16 cellular contexts compared by ENCODE assay signal in genomic region chr11:88431675-88432341, GRCh38.
DNase-seq lines count a peak whose midpoint lies in the region; ATAC-seq and TF ChIP-seq lines count a peak whose summit lies in the region.
"Had no signal": no experiment of that assay in that cellular context is flagged by ENCODE, and none has a peak within 500 bp of the region (broad histone marks: within the 10 kb centered on the region; RNA-seq: fewer than 3 reads in every experiment).

No MANE protein-coding gene starts in this region.

- TF ChIP-seq CTCF in H9 (conservative IDR thresholded peaks at IDR 0.05) (no peak), RWPE1 (conservative IDR thresholded peaks at IDR 0.05; ENCODE audit: low read depth) (no peak), hepatocyte (IDR thresholded peaks at IDR 0.05; ENCODE audit: poor library complexity) (no peak)

- 0 out of 2 replicates have a peak, but pooled peaks cover 4% of the 10 kb centered on the region for H3K4me1 ChIP-seq in H9 (ENCODE audit: insufficient read depth, low read length)
- no peaks in the 10 kb centered on the region for H3K4me1 ChIP-seq in hepatocyte (ENCODE audit: insufficient read depth)

- no peaks in the 10 kb centered on the region for H3K36me3 ChIP-seq in hepatocyte (replicated peaks; ENCODE audit: insufficient read depth, low read depth)
- H3K36me3 ChIP-seq: BLaER1 had no signal

- peaks cover 24 to 29% of the 10 kb centered on the region in 2 experiments for H3K4me1 Mint-ChIP-seq in H9

- no peak overlapping the region for H4K91ac ChIP-seq in H9 (ENCODE audit: insufficient read length, low read depth, low read length)

- no peak overlapping the region for H2BK20ac ChIP-seq in H9 (ENCODE audit: low read depth, low read length, poor library complexity, severe bottlenecking)

- H3K4me2 ChIP-seq in H9 (ENCODE audit: insufficient read depth, insufficient read length, low read length) (no peak overlapping the region), hepatocyte (no peak overlapping the region)
- H3K4me2 ChIP-seq: BLaER1 had no signal

- no peaks in the 10 kb centered on the region for H3K27me3 Mint-ChIP-seq in H9 (ENCODE audit: low read depth)

- POLR2A ChIA-PET in RWPE1 (lab: Yijun Ruan, JAX; ENCODE audit: low non-redundant PET), result no interaction called here

- no peak overlapping the region for H3K4me3 ChIP-seq in hepatocyte
- H3K4me3 ChIP-seq: BLaER1, GM23248 had no signal

- no peak overlapping the region for H2BK5ac ChIP-seq in H9 (ENCODE audit: insufficient read length, low read length)

- H3K36me3 Mint-ChIP-seq in H9 (ENCODE audit: insufficient read depth in 1 of 3, low read depth in 3 of 3), result peaks cover 0 to 11% (median 6%) of the 10 kb centered on the region in 3 experiments; a peak in 4 of 7 replicates
- H3K36me3 Mint-ChIP-seq: CD8-positive, alpha-beta T cell had no signal

- no peaks in the 10 kb centered on the region for H3K23me2 ChIP-seq in H9 (ENCODE audit: insufficient read length, low read depth, low read length, poor library complexity, severe bottlenecking)

- no peak overlapping the region for H3K27ac ChIP-seq in H9 (ENCODE audit: insufficient read length, low read depth, low read length)
- H3K27ac ChIP-seq in RWPE1, result 0 out of 2 replicates have a peak overlapping the region, but pooled peaks have one; percentile 16
- no peak overlapping the region for H3K27ac ChIP-seq in hepatocyte
- H3K27ac ChIP-seq: BLaER1, GM23248 had no signal

- H2AK5ac ChIP-seq in H9 (ENCODE audit: insufficient read length, low read length), result no peak overlapping the region

- no CpG with 5 or more reads among the region's 9 CpGs for WGBS in H9 (ENCODE audit: extremely low coverage, insufficient read length, low lambda C conversion rate)
- WGBS in hepatocyte (ENCODE audit: low lambda C conversion rate, missing lambda C conversion rate), result 76% methylated on average over 7 of the region's 9 CpGs

- H3T11ph ChIP-seq in H9 (ENCODE audit: low read length), result no peak overlapping the region

- H2AFZ ChIP-seq in H9 (ENCODE audit: low read length) (no peak overlapping the region), hepatocyte (no peak overlapping the region)
- H2AFZ ChIP-seq: GM23248 had no signal

- no peaks in the 10 kb centered on the region for H4K20me1 ChIP-seq in H9 (ENCODE audit: control insufficient read depth, insufficient read depth, insufficient read length)
- H4K20me1 ChIP-seq in hepatocyte (ENCODE audit: insufficient read depth, poor library complexity, severe bottlenecking), result no peaks in the 10 kb centered on the region
- H4K20me1 ChIP-seq: BLaER1 had no signal

- intact Hi-C loops in sciatic nerve (cut with DNase I), result no loop called here

- H2BK15ac ChIP-seq in H9 (ENCODE audit: low read depth, low read length), result no peak overlapping the region

- H4K5ac ChIP-seq in H9 (ENCODE audit: insufficient read length, low read depth, low read length), result no peak overlapping the region

- H3K27me3 ChIP-seq in H9 (ENCODE audit: insufficient read depth, low read length), result no peaks in the 10 kb centered on the region
- H3K27me3 ChIP-seq in hepatocyte, result no peaks in the 10 kb centered on the region
- H3K27me3 ChIP-seq: BLaER1 had no signal

- H3K27ac Mint-ChIP-seq in H9, result peak overlapping the region in 2 of 3 experiments; percentile 34 to 37; a peak in 4 of 7 replicates
- H3K27ac Mint-ChIP-seq: CD8-positive, alpha-beta T cell had no signal

- H3K9me3 ChIP-seq in H9 (ENCODE audit: control insufficient read depth, low read depth, low read length) (no peaks in the 10 kb centered on the region), hepatocyte (ENCODE audit: low read depth) (no peaks in the 10 kb centered on the region)

- no peak overlapping the region for H3K23ac ChIP-seq in H9 (ENCODE audit: insufficient read length, low read depth, low read length)

- CTCF ChIA-PET in RWPE1 (lab: Yijun Ruan, JAX), result interaction anchor here (0.6 to 0.7 kb wide), 2 partner anchors 104 to 112 kb away, joined by 3 to 4 read pairs; no protein-coding TSS in a partner anchor

- no peak overlapping the region for H3K14ac ChIP-seq in H9 (ENCODE audit: insufficient read depth, low read length)

- H3K9me3 Mint-ChIP-seq in H9, result peaks cover 8 to 15% of the 10 kb centered on the region in 2 experiments; a peak in 4 of 5 replicates
- H3K9me3 Mint-ChIP-seq: CD8-positive, alpha-beta T cell had no signal

- no peaks in the 10 kb centered on the region for H3K9me2 ChIP-seq in hepatocyte (replicated peaks; ENCODE audit: insufficient read depth)

- H3K4ac ChIP-seq in H9 (ENCODE audit: low read depth, low read length), result no peak overlapping the region

- no peak overlapping the region for H3K4me3 Mint-ChIP-seq in H9
- H3K4me3 Mint-ChIP-seq: CD8-positive, alpha-beta T cell had no signal

- H3K9ac ChIP-seq in H9 (ENCODE audit: extremely low read depth, insufficient read length, low read length), result no peak overlapping the region
- H3K9ac ChIP-seq: BLaER1, GM23248 had no signal

- H3K56ac ChIP-seq in H9 (ENCODE audit: insufficient read length, low read depth, low read length), result no peak overlapping the region

- no peak overlapping the region for H4K8ac ChIP-seq in H9 (replicated peaks; ENCODE audit: insufficient read length, low read depth, low read length)

- no peaks in the 10 kb centered on the region for H3K79me1 ChIP-seq in H9 (ENCODE audit: insufficient read depth, low read depth, low read length, poor library complexity, severe bottlenecking)

- H2BK12ac ChIP-seq in H9 (ENCODE audit: insufficient read length, low read depth, low read length), result no peak overlapping the region

- H3K79me2 ChIP-seq in H9 (ENCODE audit: insufficient read depth, low read length) (no peaks in the 10 kb centered on the region), hepatocyte (no peaks in the 10 kb centered on the region)

- peak; percentile 97 for ATAC-seq in esophagus mucosa
- ATAC-seq in sciatic nerve, result no peak
- ATAC-seq: CD8-positive, alpha-beta T cell had no signal

- DNase-seq in NCI-H1417 (lab: John Stamatoyannopoulos, UW) (peak in 2 of 3 experiments; percentile 42 to 60), NCI-H1417 treated with DMSO at 0.1 percent for 48 hours (lab: John Stamatoyannopoulos, UW) (no peak), H9 (no peak), RWPE1 (ENCODE audit: low spot score) (no peak), hepatocyte (ENCODE audit: low spot score) (no peak), sciatic nerve (ENCODE audit: low spot score) (no peak)
- no peak for DNase-seq in effector CD4-positive, alpha-beta T cell
- DNase-seq: CD8-positive, alpha-beta T cell; DND-41; GM23248; KG1; NCI-H1092; NCI-H1930; SHP77 treated with DMSO at 0.1 percent for 48 hours had no signal

- no peak overlapping the region for H2BK120ac ChIP-seq in H9 (ENCODE audit: low read depth, low read length, poor library complexity, severe bottlenecking)

- H3K18ac ChIP-seq in H9 (ENCODE audit: insufficient read length, low read depth, low read length), result no peak overlapping the region

Comparison
In these comparisons a context has a peak if more than half of its experiments do, and no peak if none do; other contexts are left out.
1. DNase-seq: peak in NCI-H1417 (2 of 3); none in NCI-H1417 treated with DMSO at 0.1 percent for 48 hours (single experiment), H9 (single experiment), RWPE1 (single experiment), hepatocyte (single experiment), sciatic nerve (single experiment) and effector CD4-positive, alpha-beta T cell (single experiment).